Comparison of ENCODE assay signal across 16 cellular contexts in genomic region chr10:62098278-62099121, GRCh38.
A peak's percentile ranks its signal among the peaks of the same experiment; 100 is the strongest.
DNase-seq lines count a peak whose midpoint lies in the region; ATAC-seq and TF ChIP-seq lines count a peak whose summit lies in the region.
"Had no signal": no experiment of that assay in that cellular context is flagged by ENCODE, and none has a peak within 500 bp of the region (broad histone marks: within the 10 kb centered on the region; RNA-seq: fewer than 3 reads in every experiment).

No MANE protein-coding gene starts in this region.

- POLR2A ChIA-PET in CD4-positive, alpha-beta memory T cell (lab: Charles Lee; ENCODE audit: partially characterized antibody) = interaction anchor here (1.6 kb wide), 1 partner anchor 16 kb away, joined by 5 read pairs; no protein-coding TSS in a partner anchor
- POLR2A ChIA-PET in CD8-positive, alpha-beta T cell (lab: Charles Lee) = no interaction called here

- H4K91ac ChIP-seq in trophoblast cell (ENCODE audit: low read depth, low read length) = peak overlapping the region; percentile 4

- H3K4me1 Mint-ChIP-seq in activated CD4-positive, alpha-beta T cell treated with anti-CD3 and anti-CD28 coated beads, Interleukin-2, amount 10 ng/mL, durations not matched to agents 24 days and 14 days = peaks cover 25% of the 10 kb centered on the region
- H3K4me1 Mint-ChIP-seq in CD4-positive, alpha-beta memory T cell = peaks cover 0 to 29% (median 26%) of the 10 kb centered on the region in 4 donors
- peaks cover 2% of the 10 kb centered on the region for H3K4me1 Mint-ChIP-seq in CD8-positive, alpha-beta T cell (ENCODE audit: low read depth)
- peaks cover 0 to 4% of the 10 kb centered on the region in 2 donors for H3K4me1 Mint-ChIP-seq in natural killer cell

- H3K27me3 Mint-ChIP-seq in activated CD4-positive, alpha-beta T cell treated with anti-CD3 and anti-CD28 coated beads, Interleukin-2, amount 10 ng/mL, durations not matched to agents 24 days and 14 days = no peaks in the 10 kb centered on the region
- no peaks in the 10 kb centered on the region for H3K27me3 Mint-ChIP-seq in CD4-positive, alpha-beta memory T cell
- no peaks in the 10 kb centered on the region for H3K27me3 Mint-ChIP-seq in CD8-positive, alpha-beta T cell (ENCODE audit: low read depth)
- no peaks in the 10 kb centered on the region for H3K27me3 Mint-ChIP-seq in natural killer cell (ENCODE audit: low read depth in 2 of 2)

- H4K8ac ChIP-seq in trophoblast cell (ENCODE audit: low read depth, low read length) = no peak overlapping the region

- H3K27ac Mint-ChIP-seq in activated CD4-positive, alpha-beta T cell treated with anti-CD3 and anti-CD28 coated beads, Interleukin-2, amount 10 ng/mL, durations not matched to agents 24 days and 14 days = peak overlapping the region; percentile 17
- H3K27ac Mint-ChIP-seq in CD4-positive, alpha-beta memory T cell = peak overlapping the region in 4 of 7 donors; percentile 54 to 87 (median 64)
- peak overlapping the region; percentile 55 to 90 for H3K27ac Mint-ChIP-seq in activated naive CD4-positive, alpha-beta T cell treated with anti-CD3 and anti-CD28 coated beads, Interleukin-2, amount 50 U/mL, for 72 hours
- H3K27ac Mint-ChIP-seq in CD8-positive, alpha-beta T cell = no peak overlapping the region
- H3K27ac Mint-ChIP-seq in natural killer cell = no peak overlapping the region

- no peak for TF ChIP-seq CTCF in CD8-positive, alpha-beta T cell (IDR thresholded peaks at IDR 0.05)
- no peak for TF ChIP-seq CTCF in natural killer cell (IDR thresholded peaks at IDR 0.05)

- no peaks in the 10 kb centered on the region for H3K36me3 ChIP-seq in CD4-positive, alpha-beta memory T cell (ENCODE audit: insufficient read depth, low read length)
- H3K36me3 ChIP-seq in trophoblast cell (ENCODE audit: control insufficient read depth in 1 of 2, insufficient read depth in 2 of 2, low read length in 2 of 2) = no peaks in the 10 kb centered on the region
- no peaks in the 10 kb centered on the region for H3K36me3 ChIP-seq in CD8-positive, alpha-beta T cell (ENCODE audit: insufficient read depth, low read length)
- H3K36me3 ChIP-seq: prostate gland had no signal

- no peak overlapping the region for H2BK5ac ChIP-seq in trophoblast cell (ENCODE audit: low read depth, low read length, poor library complexity)

- no peaks in the 10 kb centered on the region for H3K9me3 ChIP-seq in CD4-positive, alpha-beta memory T cell (ENCODE audit: control insufficient read depth in 1 of 2, low read length in 2 of 2)
- H3K9me3 ChIP-seq in trophoblast cell (ENCODE audit: insufficient read depth, low read depth, low read length) = no peaks in the 10 kb centered on the region
- no peaks in the 10 kb centered on the region for H3K9me3 ChIP-seq in CD8-positive, alpha-beta T cell (ENCODE audit: low read length)
- H3K9me3 ChIP-seq: prostate gland had no signal

- no peak overlapping the region for H2AK5ac ChIP-seq in trophoblast cell (ENCODE audit: low read length)

- H3K36me3 Mint-ChIP-seq in activated CD4-positive, alpha-beta T cell treated with anti-CD3 and anti-CD28 coated beads, Interleukin-2, amount 10 ng/mL, durations not matched to agents 24 days and 14 days (ENCODE audit: low read depth) = peaks cover 48% of the 10 kb centered on the region
- H3K36me3 Mint-ChIP-seq in CD4-positive, alpha-beta memory T cell = peaks cover 23 to 42% of the 10 kb centered on the region in 2 donors
- H3K36me3 Mint-ChIP-seq in activated naive CD4-positive, alpha-beta T cell treated with anti-CD3 and anti-CD28 coated beads, Interleukin-2, amount 50 U/mL, for 72 hours = peaks cover 10 to 31% of the 10 kb centered on the region in 2 donors
- H3K36me3 Mint-ChIP-seq in CD8-positive, alpha-beta T cell = peaks cover 15% of the 10 kb centered on the region
- peaks cover 4% of the 10 kb centered on the region for H3K36me3 Mint-ChIP-seq in natural killer cell

- H3K79me2 ChIP-seq in trophoblast cell (ENCODE audit: control insufficient read depth, insufficient read depth, low read length, poor library complexity) = no peaks in the 10 kb centered on the region

- DNase-seq in activated CD4-positive, alpha-beta T cell treated with anti-CD3 and anti-CD28 coated beads, Interleukin-2, amount 10 ng/mL, durations not matched to agents 24 days and 14 days = no peak
- no peak for DNase-seq in activated CD4-positive, alpha-beta T cell treated with anti-CD3 and anti-CD28 coated beads for 48 hours
- DNase-seq in CD4-positive, alpha-beta memory T cell = no peak
- no peak for DNase-seq in activated naive CD4-positive, alpha-beta T cell treated with anti-CD3 and anti-CD28 coated beads, Interleukin-2, amount 50 U/mL, for 72 hours (ENCODE audit: low spot score in 2 of 2)
- DNase-seq in trophoblast cell (peak; percentile 57 to 85), natural killer cell (no peak), COLO829 (ENCODE audit: low spot score) (no peak)
- DNase-seq in CD8-positive, alpha-beta T cell = no peak
- DNase-seq: activated CD4-positive, alpha-beta T cell treated with anti-CD3 and anti-CD28 coated beads for 4 hours; activated effector memory CD4-positive, alpha-beta T cell treated with anti-CD3 and anti-CD28 coated beads, Interleukin-2, amount 50 U/mL, for 16 hours; DND-41; effector memory CD4-positive, alpha-beta T cell; NCI-H1694 treated with DMSO at 0.1 percent for 48 hours; NCI-H524 treated with DMSO at 0.1 percent for 48 hours; T-helper 2 cell had no signal

- no peak overlapping the region for H3K4me3 Mint-ChIP-seq in activated CD4-positive, alpha-beta T cell treated with anti-CD3 and anti-CD28 coated beads, Interleukin-2, amount 10 ng/mL, durations not matched to agents 24 days and 14 days
- peak overlapping the region in 1 of 8 donors; percentile 46 for H3K4me3 Mint-ChIP-seq in CD4-positive, alpha-beta memory T cell
- no peak overlapping the region for H3K4me3 Mint-ChIP-seq in CD8-positive, alpha-beta T cell
- no peak overlapping the region for H3K4me3 Mint-ChIP-seq in natural killer cell

- CTCF ChIA-PET in CD4-positive, alpha-beta memory T cell (lab: Charles Lee; ENCODE audit: partially characterized antibody) = interaction anchor here (0.7 kb wide), 1 partner anchor 59 kb away, joined by 4 read pairs; no protein-coding TSS in a partner anchor
- CTCF ChIA-PET in CD8-positive, alpha-beta T cell (lab: Charles Lee) = interaction anchor here (1.1 kb wide), 1 partner anchor 60 kb away, joined by 3 read pairs; no protein-coding TSS in a partner anchor

- H2BK120ac ChIP-seq in trophoblast cell (ENCODE audit: insufficient read depth, low read length, poor library complexity) = peak overlapping the region; percentile 46

- no peak overlapping the region for H2AFZ ChIP-seq in trophoblast cell (ENCODE audit: insufficient read depth, low read length, poor library complexity)

- H4K12ac ChIP-seq in trophoblast cell (ENCODE audit: low read depth, low read length) = no peak overlapping the region

- H3K14ac ChIP-seq in trophoblast cell (ENCODE audit: low read length) = no peak overlapping the region

- no peak overlapping the region for H3K23ac ChIP-seq in trophoblast cell (ENCODE audit: low read length)

- no peak overlapping the region for H3K18ac ChIP-seq in trophoblast cell (ENCODE audit: low read length)

- no peak overlapping the region for H3K4me3 ChIP-seq in CD4-positive, alpha-beta memory T cell (ENCODE audit: low read length in 2 of 2)
- H3K4me3 ChIP-seq in trophoblast cell (ENCODE audit: low read depth, low read length) = no peak overlapping the region
- no peak overlapping the region for H3K4me3 ChIP-seq in CD8-positive, alpha-beta T cell (ENCODE audit: low read depth, low read length)
- H3K4me3 ChIP-seq: prostate gland had no signal

- peaks cover 10% of the 10 kb centered on the region for H3K79me1 ChIP-seq in trophoblast cell (ENCODE audit: low read length)

- no peak overlapping the region for H3K27ac ChIP-seq in CD4-positive, alpha-beta memory T cell (ENCODE audit: low read depth, low read length)
- no peak overlapping the region for H3K27ac ChIP-seq in trophoblast cell (ENCODE audit: low read depth, low read length)
- H3K27ac ChIP-seq in CD8-positive, alpha-beta T cell (ENCODE audit: low read depth, low read length) = no peak overlapping the region
- H3K27ac ChIP-seq: prostate gland had no signal

- WGBS in trophoblast cell (ENCODE audit: extremely low coverage, insufficient coverage, insufficient read length) = no CpG with 5 or more reads among the region's 14 CpGs

- intact Hi-C loops in activated CD4-positive, alpha-beta T cell treated with anti-CD3 and anti-CD28 coated beads, Interleukin-2, amount 10 ng/mL, durations not matched to agents 24 days and 14 days (cut with micrococcal nuclease) = no loop called here
- intact Hi-C loops in CD4-positive, alpha-beta memory T cell (cut with micrococcal nuclease) = no loop called here
- intact Hi-C loops in CD8-positive, alpha-beta T cell (cut with DNase I, micrococcal nuclease) = no loop called here
- intact Hi-C loops in natural killer cell (cut with micrococcal nuclease) = no loop called here

- no peak overlapping the region for H3K9ac ChIP-seq in trophoblast cell (ENCODE audit: low read length)

- H3K27me3 ChIP-seq in CD4-positive, alpha-beta memory T cell (ENCODE audit: insufficient read depth, low read length) = no peaks in the 10 kb centered on the region
- H3K27me3 ChIP-seq in trophoblast cell (ENCODE audit: insufficient read depth, low read length) = no peaks in the 10 kb centered on the region
- no peaks in the 10 kb centered on the region for H3K27me3 ChIP-seq in CD8-positive, alpha-beta T cell (ENCODE audit: insufficient read depth, low read length)

- peak; percentile 47 to 49 for ATAC-seq in activated naive CD4-positive, alpha-beta T cell treated with anti-CD3 and anti-CD28 coated beads, Interleukin-2, amount 50 U/mL, for 72 hours
- no peak for ATAC-seq in CD8-positive, alpha-beta T cell
- no peak for ATAC-seq in natural killer cell

- H3K4me1 ChIP-seq in CD4-positive, alpha-beta memory T cell (ENCODE audit: insufficient read depth, low read length) = no peaks in the 10 kb centered on the region
- peaks cover 5 to 6% of the 10 kb centered on the region in 2 experiments for H3K4me1 ChIP-seq in trophoblast cell (ENCODE audit: control insufficient read depth in 1 of 2, insufficient read depth in 2 of 2, low read length in 2 of 2)
- H3K4me1 ChIP-seq in CD8-positive, alpha-beta T cell (ENCODE audit: insufficient read depth, low read length) = no peaks in the 10 kb centered on the region

- H3K4me2 ChIP-seq in trophoblast cell (ENCODE audit: low read length) = no peak overlapping the region

- no peak overlapping the region for H2BK12ac ChIP-seq in trophoblast cell (ENCODE audit: low read length)

- H3K9me3 Mint-ChIP-seq in activated CD4-positive, alpha-beta T cell treated with anti-CD3 and anti-CD28 coated beads, Interleukin-2, amount 10 ng/mL, durations not matched to agents 24 days and 14 days = no peaks in the 10 kb centered on the region
- peaks cover 0 to 2% (median 0%) of the 10 kb centered on the region in 8 donors for H3K9me3 Mint-ChIP-seq in CD4-positive, alpha-beta memory T cell
- H3K9me3 Mint-ChIP-seq in activated naive CD4-positive, alpha-beta T cell treated with anti-CD3 and anti-CD28 coated beads, Interleukin-2, amount 50 U/mL, for 72 hours = no peaks in the 10 kb centered on the region
- H3K9me3 Mint-ChIP-seq in CD8-positive, alpha-beta T cell = no peaks in the 10 kb centered on the region
- H3K9me3 Mint-ChIP-seq in natural killer cell = no peaks in the 10 kb centered on the region

- no peak overlapping the region for H3K4ac ChIP-seq in trophoblast cell (ENCODE audit: low read depth, low read length)

Comparison
In these comparisons a context has a peak if more than half of its experiments do, and no peak if none do; other contexts are left out.
1. DNase-seq: peak in trophoblast cell (2 of 2); none in activated CD4-positive, alpha-beta T cell treated with anti-CD3 and anti-CD28 coated beads, Interleukin-2, amount 10 ng/mL, durations not matched to agents 24 days and 14 days (single experiment), activated CD4-positive, alpha-beta T cell treated with anti-CD3 and anti-CD28 coated beads for 48 hours (single experiment), CD4-positive, alpha-beta memory T cell (0 of 5), activated naive CD4-positive, alpha-beta T cell treated with anti-CD3 and anti-CD28 coated beads, Interleukin-2, amount 50 U/mL, for 72 hours (0 of 2), CD8-positive, alpha-beta T cell (0 of 7), natural killer cell (single experiment) and COLO829 (single experiment).
2. H3K27ac Mint-ChIP-seq: peak in activated CD4-positive, alpha-beta T cell treated with anti-CD3 and anti-CD28 coated beads, Interleukin-2, amount 10 ng/mL, durations not matched to agents 24 days and 14 days (single experiment), CD4-positive, alpha-beta memory T cell (4 of 7) and activated naive CD4-positive, alpha-beta T cell treated with anti-CD3 and anti-CD28 coated beads, Interleukin-2, amount 50 U/mL, for 72 hours (2 of 2); none in CD8-positive, alpha-beta T cell (single experiment) and natural killer cell (0 of 2).
3. ATAC-seq: peak in activated naive CD4-positive, alpha-beta T cell treated with anti-CD3 and anti-CD28 coated beads, Interleukin-2, amount 50 U/mL, for 72 hours (2 of 2); none in CD8-positive, alpha-beta T cell (single experiment) and natural killer cell (0 of 3).